In the genomic region with DNA sequence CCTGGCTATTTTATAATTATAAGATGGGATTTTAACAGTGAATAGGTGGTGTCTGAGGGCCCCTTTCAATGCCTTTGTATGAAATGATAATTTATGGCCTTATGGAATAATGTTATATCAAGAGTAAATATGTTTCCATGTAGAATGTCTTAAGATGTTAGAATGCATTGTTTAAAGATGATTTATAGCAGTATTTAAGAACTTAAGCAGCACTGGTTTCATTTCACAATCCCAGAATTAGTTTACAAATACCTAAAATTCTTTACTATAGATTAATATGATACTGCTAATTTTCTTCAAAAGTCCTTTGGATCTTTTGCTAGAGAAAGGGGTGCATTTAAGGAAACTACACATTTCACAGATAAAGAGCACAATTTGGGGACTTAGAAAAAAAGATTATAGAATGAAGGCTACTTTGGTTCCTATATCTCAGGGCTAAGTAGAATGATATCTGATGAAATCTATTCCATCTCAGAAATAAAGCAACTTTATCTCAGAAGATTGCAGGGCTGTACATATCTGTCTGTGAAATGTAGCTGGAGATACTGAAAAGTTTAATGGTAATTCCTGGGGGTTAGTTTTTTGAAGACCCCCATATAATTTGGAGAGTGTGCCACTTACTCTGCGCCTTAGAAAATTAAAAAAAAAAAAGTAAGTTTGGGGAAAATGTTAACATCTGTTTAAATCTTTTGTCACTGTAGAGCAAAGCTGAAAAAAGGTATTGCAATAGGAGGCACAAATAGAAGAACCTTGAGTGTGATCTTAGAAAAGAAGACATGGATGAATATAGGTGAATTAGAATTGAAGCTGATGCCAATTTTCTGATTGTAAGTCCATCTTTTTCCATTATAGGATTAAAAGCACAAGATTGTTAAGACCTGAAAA, we compare ENCODE assay signal across 27 cellular contexts.
DNase-seq lines count a peak whose midpoint lies in the region; ATAC-seq and TF ChIP-seq lines count a peak whose summit lies in the region.
"Had no signal": no experiment of that assay in that cellular context is flagged by ENCODE, and none has a peak within 500 bp of the region (broad histone marks: within the 10 kb centered on the region; RNA-seq: fewer than 3 reads in every experiment).

No MANE protein-coding gene starts in this region.

- H3K36me3 ChIP-seq in endodermal cell (ENCODE audit: control insufficient read depth, insufficient read depth, low read length), result no peaks in the 10 kb centered on the region
- H3K36me3 ChIP-seq: upper lobe of left lung had no signal

- POLR2A ChIA-PET in HEK293T (lab: Yijun Ruan, JAX), result no interaction called here

- peaks cover 5% of the 10 kb centered on the region for H3K9me3 Mint-ChIP-seq in activated T-cell treated with anti-CD3 and anti-CD28 coated beads, Interleukin-2, amount 50 U/mL, for 24 hours
- H3K9me3 Mint-ChIP-seq in endodermal cell, result peaks cover 38% of the 10 kb centered on the region

- no peak overlapping the region for H3K27ac ChIP-seq in endodermal cell (ENCODE audit: low read depth, low read length)
- H3K27ac ChIP-seq: upper lobe of left lung had no signal

- H3K4me1 ChIP-seq in endodermal cell (ENCODE audit: control insufficient read depth, insufficient read depth, low read length), result peaks cover 4% of the 10 kb centered on the region
- H3K4me1 ChIP-seq: upper lobe of left lung had no signal

- H3K9me3 ChIP-seq in endodermal cell (ENCODE audit: control insufficient read depth, low read length), result peaks cover 48% of the 10 kb centered on the region
- H3K9me3 ChIP-seq: body of pancreas had no signal

- no peak overlapping the region for H3K9ac ChIP-seq in endodermal cell (ENCODE audit: extremely low read depth, low read length, poor library complexity, severe bottlenecking)

- H3K27me3 ChIP-seq in endodermal cell (ENCODE audit: control insufficient read depth, insufficient read depth, low read length, poor library complexity, severe bottlenecking), result no peaks in the 10 kb centered on the region
- H3K27me3 ChIP-seq: body of pancreas, upper lobe of left lung had no signal

- no peak for ATAC-seq in HG03135 (IDR thresholded peaks at IDR 0.05; ENCODE audit: unreplicated experiment)
- ATAC-seq: activated CD4-positive, CD25-positive, alpha-beta regulatory T cell treated with anti-CD3 and anti-CD28 coated beads, Interleukin-2, amount 50 U/mL, for 24 hours; activated CD8-positive, alpha-beta T cell treated with anti-CD3 and anti-CD28 coated beads, Interleukin-2, amount 10 ng/mL, durations not matched to agents 7 days and 5 days; Panc1; stimulated activated effector memory CD8-positive, alpha-beta T cell treated with anti-CD3 and anti-CD28 coated beads, Interleukin-12 subunit alpha, Interleukin-12 subunit beta, amount 100 ng/mL, for 72 hours had no signal

- H3K36me3 Mint-ChIP-seq in activated T-cell treated with anti-CD3 and anti-CD28 coated beads, Interleukin-2, amount 50 U/mL, for 24 hours (ENCODE audit: low read depth), result no peaks in the 10 kb centered on the region
- peaks cover 15% of the 10 kb centered on the region for H3K36me3 Mint-ChIP-seq in endodermal cell (ENCODE audit: low read depth)
- H3K36me3 Mint-ChIP-seq: stimulated activated effector memory CD8-positive, alpha-beta T cell treated with anti-CD3 and anti-CD28 coated beads, Interleukin-12 subunit alpha, Interleukin-12 subunit beta, amount 100 ng/mL, for 72 hours had no signal

- 98 to 100% methylated on average over 1 of the region's 1 CpG for WGBS in endodermal cell (ENCODE audit: insufficient coverage in 1 of 2, insufficient read length in 1 of 2), 2 experiments

- TF ChIP-seq CTCF in cardiac fibroblast (IDR thresholded peaks at IDR 0.05; ENCODE audit: low read depth, low read length), result no peak
- TF ChIP-seq CTCF in endodermal cell (conservative IDR thresholded peaks at IDR 0.05), result no peak

- DNase-seq in DMS53 treated with DMSO at 0.1 percent for 48 hours (lab: John Stamatoyannopoulos, UW; ENCODE audit: unreplicated experiment) (peak; percentile 59), DMS53 (lab: John Stamatoyannopoulos, UW) (no peak), cardiac fibroblast (ENCODE audit: low read depth in 2 of 2) (peak; percentile 9 to 37), iris pigment epithelial cell (ENCODE audit: low read depth) (peak; percentile 67), HEK293T (ENCODE audit: extremely low spot score) (no peak), endodermal cell (no peak)
- DNase-seq in activated T-cell treated with anti-CD3 and anti-CD28 coated beads, Interleukin-2, amount 50 U/mL, for 24 hours, result no peak
- DNase-seq: 8988T; activated CD8-positive, alpha-beta T cell treated with anti-CD3 and anti-CD28 coated beads, Interleukin-2, amount 10 ng/mL, durations not matched to agents 7 days and 5 days; activated gamma-delta T cell; activated T-cell treated with anti-CD3 and anti-CD28 coated beads for 4 hours; body of pancreas; effector CD8-positive, alpha-beta T cell; NCI-H1092; NCI-H187; NCI-H2227 treated with DMSO at 0.1 percent for 48 hours; SIG-M5; stimulated activated CD4-positive, alpha-beta T cell treated with anti-CD3 and anti-CD28 coated beads, Interleukin-2, amount 100 ng/mL, for 48 hours; substantia nigra; T-helper 1 cell; upper lobe of left lung had no signal

- H3K4me3 Mint-ChIP-seq in activated T-cell treated with anti-CD3 and anti-CD28 coated beads, Interleukin-2, amount 50 U/mL, for 24 hours, result no peak overlapping the region
- no peak overlapping the region for H3K4me3 Mint-ChIP-seq in endodermal cell
- H3K4me3 Mint-ChIP-seq: activated CD8-positive, alpha-beta T cell treated with anti-CD3 and anti-CD28 coated beads, Interleukin-2, amount 10 ng/mL, durations not matched to agents 7 days and 5 days; B cell; stimulated activated effector memory CD8-positive, alpha-beta T cell treated with anti-CD3 and anti-CD28 coated beads, Interleukin-12 subunit alpha, Interleukin-12 subunit beta, amount 100 ng/mL, for 72 hours had no signal

- H3K4me1 Mint-ChIP-seq in activated T-cell treated with anti-CD3 and anti-CD28 coated beads, Interleukin-2, amount 50 U/mL, for 24 hours (ENCODE audit: low read depth), result no peaks in the 10 kb centered on the region
- peaks cover 23% of the 10 kb centered on the region for H3K4me1 Mint-ChIP-seq in endodermal cell
- H3K4me1 Mint-ChIP-seq: B cell; stimulated activated effector memory CD8-positive, alpha-beta T cell treated with anti-CD3 and anti-CD28 coated beads, Interleukin-12 subunit alpha, Interleukin-12 subunit beta, amount 100 ng/mL, for 72 hours had no signal

- CTCF ChIA-PET in HEK293T (lab: Yijun Ruan, JAX), result no interaction called here

- no peak overlapping the region for H3K27ac Mint-ChIP-seq in activated T-cell treated with anti-CD3 and anti-CD28 coated beads, Interleukin-2, amount 50 U/mL, for 24 hours
- no peak overlapping the region for H3K27ac Mint-ChIP-seq in endodermal cell
- H3K27ac Mint-ChIP-seq: activated CD8-positive, alpha-beta T cell treated with anti-CD3 and anti-CD28 coated beads, Interleukin-2, amount 10 ng/mL, durations not matched to agents 7 days and 5 days; B cell; stimulated activated effector memory CD8-positive, alpha-beta T cell treated with anti-CD3 and anti-CD28 coated beads, Interleukin-12 subunit alpha, Interleukin-12 subunit beta, amount 100 ng/mL, for 72 hours had no signal

- no peaks in the 10 kb centered on the region for H3K27me3 Mint-ChIP-seq in activated T-cell treated with anti-CD3 and anti-CD28 coated beads, Interleukin-2, amount 50 U/mL, for 24 hours
- H3K27me3 Mint-ChIP-seq in endodermal cell (ENCODE audit: insufficient read depth), result peaks cover 9% of the 10 kb centered on the region
- H3K27me3 Mint-ChIP-seq: B cell had no signal

- H3K4me3 ChIP-seq in cardiac fibroblast (replicated peaks in 1 of 2; ENCODE audit: low read depth in 2 of 2, low read length in 2 of 2) (no peak overlapping the region), endodermal cell (ENCODE audit: low read length) (no peak overlapping the region)
- H3K4me3 ChIP-seq: body of pancreas, lung, upper lobe of left lung had no signal

TF ChIP-seq in HEK293T, 16 proteins besides CTCF, POLR2A, EP300 and RAD21:
- no peak for TF ChIP-seq TARDBP (IDR thresholded peaks at IDR 0.05)

Comparison
In these comparisons a context has a peak if more than half of its experiments do, and no peak if none do; other contexts are left out.
1. DNase-seq: peak in DMS53 treated with DMSO at 0.1 percent for 48 hours (single experiment), cardiac fibroblast (2 of 2) and iris pigment epithelial cell (single experiment); none in DMS53 (single experiment), HEK293T (single experiment), activated T-cell treated with anti-CD3 and anti-CD28 coated beads, Interleukin-2, amount 50 U/mL, for 24 hours (single experiment) and endodermal cell (single experiment).